23 cellular contexts compared by ENCODE assay signal in the genomic region with DNA sequence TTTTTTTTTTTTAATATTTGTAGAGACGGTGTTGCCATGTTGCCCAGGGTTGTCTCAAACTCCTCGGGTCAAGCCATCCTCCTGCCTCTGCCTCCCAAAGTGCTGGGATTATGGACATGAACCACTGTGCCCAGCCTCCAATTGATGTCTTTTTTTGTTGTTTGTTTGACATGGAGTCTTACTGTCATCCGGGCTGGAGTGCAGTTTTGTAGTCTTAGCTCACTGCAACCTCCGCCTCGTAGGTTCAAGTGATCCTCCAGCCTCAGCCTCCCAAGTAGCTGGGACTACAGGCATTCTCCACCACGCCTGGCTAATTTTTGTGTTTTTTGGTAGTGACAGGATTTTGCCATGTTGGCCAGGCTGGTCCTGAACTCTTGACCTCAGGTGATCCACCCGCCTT.
"Had no signal": no experiment of that assay in that cellular context is flagged by ENCODE, and none has a peak within 500 bp of the region (broad histone marks: within the 10 kb centered on the region; RNA-seq: fewer than 3 reads in every experiment).

No MANE protein-coding gene starts in this region.

- H3K27ac ChIP-seq: breast epithelium, colonic mucosa, testis, vagina had no signal

- H3K4me3 Mint-ChIP-seq: activated B cell treated with CpG ODN at 0.5 μM for 24 hours; activated CD4-positive, alpha-beta memory T cell treated with anti-CD3 and anti-CD28 coated beads for 36 hours; endodermal cell; neural progenitor cell; T-helper 1 cell treated with Interleukin-12 subunit alpha and Interleukin-12 subunit beta and Interleukin-4 antibody, amounts not matched to agents 30 μg/mL and 1 μg/mL, for 36 hours; type B pancreatic cell had no signal

- H3K27me3 ChIP-seq: breast epithelium, colonic mucosa, heart left ventricle, neural progenitor cell, testis, vagina had no signal

- H3K27me3 Mint-ChIP-seq: activated B cell treated with CpG ODN at 0.5 μM for 24 hours; activated CD4-positive, alpha-beta memory T cell treated with anti-CD3 and anti-CD28 coated beads for 36 hours; central memory CD8-positive, alpha-beta T cell; type B pancreatic cell had no signal

- H3K9me3 Mint-ChIP-seq: activated B cell treated with CpG ODN at 0.5 μM for 24 hours; activated CD4-positive, alpha-beta memory T cell treated with anti-CD3 and anti-CD28 coated beads for 36 hours; activated T-cell treated with anti-CD3 and anti-CD28 coated beads, Interleukin-2, amount 50 U/mL, for 4 hours; central memory CD8-positive, alpha-beta T cell; endodermal cell; neural progenitor cell; T-helper 1 cell treated with Interleukin-12 subunit alpha and Interleukin-12 subunit beta and Interleukin-4 antibody, amounts not matched to agents 30 μg/mL and 1 μg/mL, for 36 hours; type B pancreatic cell had no signal

- H3K4me2 ChIP-seq: neural progenitor cell had no signal

- H3K36me3 ChIP-seq: breast epithelium, colonic mucosa had no signal

- H3K9me3 ChIP-seq: breast epithelium, colonic mucosa, heart left ventricle, mucosa of descending colon, testis, vagina had no signal

- H3K27ac Mint-ChIP-seq: endodermal cell; neural progenitor cell; T-helper 1 cell treated with Interleukin-12 subunit alpha and Interleukin-12 subunit beta and Interleukin-4 antibody, amounts not matched to agents 30 μg/mL and 1 μg/mL, for 36 hours; type B pancreatic cell had no signal

- H3K4me3 ChIP-seq: breast epithelium, colonic mucosa, heart left ventricle, mucosa of descending colon, neural progenitor cell, testis, vagina had no signal

- ATAC-seq: heart left ventricle, left cardiac atrium, mucosa of descending colon had no signal

- DNase-seq: activated B cell treated with CpG ODN at 0.5 μM for 24 hours; activated CD4-positive, alpha-beta memory T cell treated with anti-CD3 and anti-CD28 coated beads for 36 hours; activated CD4-positive, alpha-beta T cell treated with anti-CD3 and anti-CD28 coated beads for 4 hours; activated naive CD4-positive, alpha-beta T cell treated with Interleukin-2 at 50 U/mL for 16 hours; activated T-cell treated with anti-CD3 and anti-CD28 coated beads, Interleukin-2, amount 50 U/mL, for 4 hours; amniotic stem cell; colonic mucosa; endodermal cell; heart left ventricle; left cardiac atrium; mesenchymal stem cell; mucosa of descending colon; retina; stimulated activated CD4-positive, alpha-beta T cell treated with anti-CD3 and anti-CD28 coated beads, Interleukin-2, amount 100 ng/mL, for 48 hours; stimulated activated CD8-positive, alpha-beta memory T cell treated with anti-CD3 and anti-CD28 coated beads, Interleukin-4, amount 100 ng/mL, for 48 hours; stimulated activated naive CD4-positive, alpha-beta T cell; testis had no signal

- H2AFZ ChIP-seq: neural progenitor cell had no signal
